ENCODE assay signal across 18 cellular contexts in genomic region chr13:33202644-33203169, GRCh38.
DNase-seq lines count a peak whose midpoint lies in the region; ATAC-seq and TF ChIP-seq lines count a peak whose summit lies in the region.
"Had no signal": no experiment of that assay in that cellular context is flagged by ENCODE, and none has a peak within 500 bp of the region (broad histone marks: within the 10 kb centered on the region; RNA-seq: fewer than 3 reads in every experiment).

No MANE protein-coding gene starts in this region.

- no peaks in the 10 kb centered on the region for H3K27me3 ChIP-seq in tibial artery
- H3K27me3 ChIP-seq: right lobe of liver had no signal

- ATAC-seq in HG03442 (IDR thresholded peaks at IDR 0.05; ENCODE audit: unreplicated experiment) (peak; percentile 28), HG03139 (IDR thresholded peaks at IDR 0.05; ENCODE audit: unreplicated experiment) (no peak)
- ATAC-seq: left colon; naive thymus-derived CD8-positive, alpha-beta T cell; right lobe of liver had no signal

- intact Hi-C loops in tibial artery (cut with DNase I; ENCODE audit: low total_unique reads) = no loop called here

- H3K4me1 ChIP-seq in tibial artery = peaks cover 0 to 84% (median 46%) of the 10 kb centered on the region in 4 donors

- H3K9me3 ChIP-seq in tibial artery = no peaks in the 10 kb centered on the region
- H3K9me3 ChIP-seq: right lobe of liver had no signal

- H3K4me3 ChIP-seq in coronary artery (peak overlapping the region; percentile 75), tibial artery (no peak overlapping the region)
- H3K4me3 ChIP-seq: right lobe of liver had no signal

- peak; percentile 1 for DNase-seq in SIG-M5 treated with dmso at 0.1 percent for 504 hours (lab: John Stamatoyannopoulos, UW; ENCODE audit: unreplicated experiment)
- no peak for DNase-seq in SIG-M5 (lab: John Stamatoyannopoulos, UW)
- no peak for DNase-seq in coronary artery (ENCODE audit: low spot score)
- no peak for DNase-seq in tibial artery
- no peak for DNase-seq in GM19238 (ENCODE audit: insufficient read length, low spot score)
- no peak for DNase-seq in UCSD-AML1 (lab: John Stamatoyannopoulos, UW; ENCODE audit: unreplicated experiment)
- DNase-seq: 8988T; activated naive CD4-positive, alpha-beta T cell treated with Interleukin-2 at 50 U/mL for 16 hours; central memory CD4-positive, alpha-beta T cell; COR-L47; left colon; naive thymus-derived CD8-positive, alpha-beta T cell; NCI-H2081; NCI-H82; right lobe of liver; SHP77 treated with DMSO at 0.1 percent for 48 hours had no signal

- peak overlapping the region in 1 of 2 donors; percentile 35 for H3K27ac ChIP-seq in coronary artery
- peak overlapping the region; percentile 11 to 86 for H3K27ac ChIP-seq in tibial artery
- H3K27ac ChIP-seq: right lobe of liver had no signal

- TF ChIP-seq CTCF in coronary artery (IDR thresholded peaks at IDR 0.05) = no peak
- no peak for TF ChIP-seq CTCF in tibial artery (IDR thresholded peaks at IDR 0.05)

- no peaks in the 10 kb centered on the region for H3K36me3 ChIP-seq in tibial artery
- H3K36me3 ChIP-seq: right lobe of liver had no signal
